Comparison of ENCODE assay signal across 1 cellular context in genomic region chr18:12373032-12373770, GRCh38.
TF ChIP-seq lines count a peak whose summit lies in the region.

No MANE protein-coding gene starts in this region.

TF ChIP-seq in WTC11, 78 proteins besides CTCF, POLR2A, EP300 and RAD21 (continued from another document):
- no peak for TF ChIP-seq ZNF232 (CRISPR knock-in tag; IDR thresholded peaks at IDR 0.05)
- no peak for TF ChIP-seq ZBTB21 (CRISPR knock-in tag; IDR thresholded peaks at IDR 0.05; ENCODE audit: borderline replicate concordance)
